Comparison of ENCODE assay signal across 26 cellular contexts in the genomic region with DNA sequence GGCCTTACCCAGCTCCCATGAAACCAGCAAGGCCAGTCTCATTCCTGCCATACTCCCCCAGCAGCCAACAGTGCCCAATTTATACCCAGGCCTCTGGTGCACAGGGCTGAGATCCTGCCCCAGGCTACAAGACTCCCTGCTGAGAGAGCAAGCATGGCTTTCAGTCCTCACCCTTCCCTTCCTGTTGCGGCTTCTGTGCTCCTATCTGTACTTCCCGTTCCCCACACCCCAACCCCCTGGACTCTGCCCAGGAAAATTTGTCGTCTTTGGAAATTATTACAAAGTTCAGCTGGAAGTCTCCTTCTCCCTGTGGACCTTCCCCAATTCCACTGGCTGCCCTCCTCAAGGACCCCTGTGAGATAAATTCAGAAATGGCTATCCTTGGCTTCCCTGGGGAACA.
DNase-seq lines count a peak whose midpoint lies in the region; ATAC-seq, FAIRE-seq and TF ChIP-seq lines count a peak whose summit lies in the region.
"Had no signal": no experiment of that assay in that cellular context is flagged by ENCODE, and none has a peak within 500 bp of the region (broad histone marks: within the 10 kb centered on the region; RNA-seq: fewer than 3 reads in every experiment).

No MANE protein-coding gene starts in this region.

- TF ChIP-seq POLR2A in HepG2 (IDR thresholded peaks at IDR 0.05; ENCODE audit: insufficient read depth in 1 of 2, low read depth in 2 of 2, low read length in 2 of 2): no peak

- CTCF ChIA-PET in WTC11 (lab: Charles Lee): no interaction called here
- CTCF ChIA-PET in HepG2 (lab: Yijun Ruan, JAX; ENCODE audit: low intra/inter-chr PET ratio, low total read pairs): no interaction called here

- no peak overlapping the region for H2AFZ ChIP-seq in HepG2 (ENCODE audit: low read length)

- H3K4me3 Mint-ChIP-seq in WTC11: no peak overlapping the region
- H3K4me3 Mint-ChIP-seq: activated B cell treated with CpG ODN at 0.5 μM for 24 hours; activated naive CD4-positive, alpha-beta T cell treated with anti-CD3 and anti-CD28 coated beads for 36 hours; CD4-positive, alpha-beta T cell; memory B cell; stimulated activated naive CD8-positive, alpha-beta T cell treated with anti-CD3 and anti-CD28 coated beads, Interleukin-15, Interleukin-2, amounts not matched to agents 100 ng/mL and 50 ng/mL, for 24 hours had no signal

- BruUV-seq in HepG2 (replicated peaks; lab: Mats Ljungman, UMichigan): no TSS peak

- no peak overlapping the region for H3K27ac ChIP-seq in thoracic aorta
- H3K27ac ChIP-seq in HepG2 (ENCODE audit: extremely low read length, insufficient read depth, low read length): no peak overlapping the region
- H3K27ac ChIP-seq: colonic mucosa, neutrophil, tibial nerve had no signal

- H3K36me3 Mint-ChIP-seq in WTC11: no peaks in the 10 kb centered on the region
- H3K36me3 Mint-ChIP-seq: memory B cell had no signal

- H3K9ac ChIP-seq in HepG2 (ENCODE audit: insufficient read depth, low read depth, low read length): no peak overlapping the region

- in situ Hi-C loops in HepG2 (cut with HindIII; ENCODE audit: extremely low pct_ligation_motif_present, low pct_unique_long_range_greater_than_20kb): no loop called here

- H3K36me3 ChIP-seq in thoracic aorta: no peaks in the 10 kb centered on the region
- H3K36me3 ChIP-seq in HepG2 (replicated peaks in 1 of 2; ENCODE audit: control insufficient read depth in 1 of 2, insufficient read depth in 2 of 2, low read length in 2 of 2): no peaks in the 10 kb centered on the region
- H3K36me3 ChIP-seq: colonic mucosa, neutrophil, tibial nerve had no signal

- 4% methylated on average over 3 of the region's 3 CpGs for WGBS in HepG2 (ENCODE audit: low lambda C conversion rate)

- TF ChIP-seq RAD21 in HepG2 (CRISPR knock-in tag; IDR thresholded peaks at IDR 0.05): no peak

- DNase-seq in NCI-H748 (lab: John Stamatoyannopoulos, UW; ENCODE audit: unreplicated experiment): peak; percentile 1
- DNase-seq in NCI-H748 treated with DMSO at 0.1 percent for 48 hours (lab: John Stamatoyannopoulos, UW): no peak
- no peak for DNase-seq in WTC11 (ENCODE audit: low spot score)
- DNase-seq in left ventricle myocardium superior: peak; percentile 57
- no peak for DNase-seq in thoracic aorta (ENCODE audit: low spot score)
- no peak for DNase-seq in HepG2 (ENCODE audit: low spot score)
- DNase-seq in NCI-H1417 (lab: John Stamatoyannopoulos, UW): no peak
- DNase-seq: activated B cell treated with CpG ODN at 0.5 μM for 24 hours; activated CD4-positive, alpha-beta T cell treated with anti-CD3 and anti-CD28 coated beads, Interleukin-2, amount 50 U/mL, for 4 hours; activated naive CD4-positive, alpha-beta T cell treated with anti-CD3 and anti-CD28 coated beads for 36 hours; amniotic stem cell; CD4-positive, alpha-beta T cell; colonic mucosa; DMS 273 treated with DMSO at 0.1 percent for 48 hours; foreskin fibroblast; NCI-H446 treated with DMSO at 0.1 percent for 48 hours; NK-92 treated with Interleukin-12 subunit alpha and Interleukin-12 subunit beta, amount 100 ng/mL, for 24 hours; PC-3; T-helper 2 cell had no signal

- H3K27me3 ChIP-seq in thoracic aorta (replicated peaks; ENCODE audit: insufficient read depth): no peaks in the 10 kb centered on the region
- no peaks in the 10 kb centered on the region for H3K27me3 ChIP-seq in HepG2 (ENCODE audit: control insufficient read depth in 1 of 2, insufficient read depth in 2 of 2, low read length in 2 of 2)
- H3K27me3 ChIP-seq: colonic mucosa, neutrophil, tibial nerve had no signal

- H3K4me1 Mint-ChIP-seq in WTC11: peaks cover 8% of the 10 kb centered on the region
- H3K4me1 Mint-ChIP-seq: activated B cell treated with CpG ODN at 0.5 μM for 24 hours, memory B cell had no signal

- intact Hi-C loops in left ventricle myocardium superior (cut with micrococcal nuclease): no loop called here
- intact Hi-C loops in HepG2 (cut with micrococcal nuclease; ENCODE audit: unreplicated experiment): no loop called here

- TF ChIP-seq EP300 in HepG2 (IDR thresholded peaks at IDR 0.05; ENCODE audit: low read depth in 2 of 2, low read length in 2 of 2) (no peak), HepG2 (CRISPR knock-in tag; IDR thresholded peaks at IDR 0.05; ENCODE audit: borderline replicate concordance) (no peak)

- H3K79me2 ChIP-seq in HepG2 (ENCODE audit: insufficient read depth, low read length): no peaks in the 10 kb centered on the region

- H3K27ac Mint-ChIP-seq in WTC11: no peak overlapping the region
- H3K27ac Mint-ChIP-seq: activated B cell treated with CpG ODN at 0.5 μM for 24 hours; activated naive CD4-positive, alpha-beta T cell treated with anti-CD3 and anti-CD28 coated beads for 36 hours; CD4-positive, alpha-beta T cell; memory B cell; progenitor cell of endocrine pancreas; stimulated activated naive CD8-positive, alpha-beta T cell treated with anti-CD3 and anti-CD28 coated beads, Interleukin-15, Interleukin-2, amounts not matched to agents 100 ng/mL and 50 ng/mL, for 24 hours had no signal

- no peak for TF ChIP-seq CTCF in WTC11 (IDR thresholded peaks at IDR 0.05)
- TF ChIP-seq CTCF in thoracic aorta (IDR thresholded peaks at IDR 0.05): no peak
- TF ChIP-seq CTCF in HepG2 (CRISPR knock-in tag; IDR thresholded peaks at IDR 0.05): no peak

- H3K9me3 Mint-ChIP-seq in WTC11: no peaks in the 10 kb centered on the region
- H3K9me3 Mint-ChIP-seq: activated naive CD4-positive, alpha-beta T cell treated with anti-CD3 and anti-CD28 coated beads for 36 hours; CD4-positive, alpha-beta T cell; memory B cell had no signal

- H3K9me3 ChIP-seq in thoracic aorta (no peaks in the 10 kb centered on the region), HepG2 (ENCODE audit: low read length) (no peaks in the 10 kb centered on the region)
- H3K9me3 ChIP-seq: colonic mucosa, neutrophil had no signal

- no peak for FAIRE-seq in HepG2 (lab: Jason Lieb, UNC)
- FAIRE-seq: H54 had no signal

- H4K20me1 ChIP-seq in HepG2 (ENCODE audit: insufficient read depth, low read length): no peaks in the 10 kb centered on the region

- H3K27me3 Mint-ChIP-seq in WTC11 (ENCODE audit: low read depth): no peaks in the 10 kb centered on the region
- H3K27me3 Mint-ChIP-seq: stimulated activated naive CD8-positive, alpha-beta T cell treated with anti-CD3 and anti-CD28 coated beads, Interleukin-15, Interleukin-2, amounts not matched to agents 100 ng/mL and 50 ng/mL, for 24 hours had no signal

- H3K4me1 ChIP-seq in thoracic aorta (ENCODE audit: control insufficient read depth in 1 of 2, low read depth in 2 of 2) (no peaks in the 10 kb centered on the region), HepG2 (ENCODE audit: insufficient read depth, low read length) (no peaks in the 10 kb centered on the region)
- H3K4me1 ChIP-seq: colonic mucosa, tibial nerve had no signal

- no peak overlapping the region for H3K4me2 ChIP-seq in HepG2 (ENCODE audit: low read depth, low read length)

- H3K4me3 ChIP-seq in thoracic aorta (peak overlapping the region; percentile 25), HepG2 (replicated peaks in 1 of 3; ENCODE audit: insufficient read depth in 1 of 3, low read depth in 2 of 3, low read length in 3 of 3) (no peak overlapping the region)
- H3K4me3 ChIP-seq: colonic mucosa, tibial nerve had no signal

- peak; percentile 43; the same call in 1 of the 2 replicates for ATAC-seq in WTC11
- ATAC-seq in left ventricle myocardium superior: peak; percentile 92
- no peak for ATAC-seq in thoracic aorta (ENCODE audit: insufficient number of reproducible peaks, low FRiP score, low read depth)
- ATAC-seq in HepG2: no peak
- no peak for ATAC-seq in HG03565 (IDR thresholded peaks at IDR 0.05; ENCODE audit: unreplicated experiment)
- ATAC-seq: PC-3 had no signal

- POLR2A ChIA-PET in WTC11 (lab: Charles Lee) (interaction anchor here (0.6 kb wide), 1 partner anchor 527 kb away, joined by 4 read pairs; no protein-coding TSS in a partner anchor), HepG2 (lab: Yijun Ruan, JAX) (no interaction called here)

TF ChIP-seq in WTC11, 78 proteins besides CTCF, POLR2A, EP300 and RAD21 (continues in another document):
- no peak for TF ChIP-seq ZNF423 (CRISPR knock-in tag; IDR thresholded peaks at IDR 0.05)
- TF ChIP-seq, protein P1, sequence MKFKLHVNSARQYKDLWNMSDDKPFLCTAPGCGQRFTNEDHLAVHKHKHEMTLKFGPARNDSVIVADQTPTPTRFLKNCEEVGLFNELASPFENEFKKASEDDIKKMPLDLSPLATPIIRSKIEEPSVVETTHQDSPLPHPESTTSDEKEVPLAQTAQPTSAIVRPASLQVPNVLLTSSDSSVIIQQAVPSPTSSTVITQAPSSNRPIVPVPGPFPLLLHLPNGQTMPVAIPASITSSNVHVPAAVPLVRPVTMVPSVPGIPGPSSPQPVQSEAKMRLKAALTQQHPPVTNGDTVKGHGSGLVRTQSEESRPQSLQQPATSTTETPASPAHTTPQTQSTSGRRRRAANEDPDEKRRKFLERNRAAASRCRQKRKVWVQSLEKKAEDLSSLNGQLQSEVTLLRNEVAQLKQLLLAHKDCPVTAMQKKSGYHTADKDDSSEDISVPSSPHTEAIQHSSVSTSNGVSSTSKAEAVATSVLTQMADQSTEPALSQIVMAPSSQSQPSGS (CRISPR knock-in tag; IDR thresholded peaks at IDR 0.05; ENCODE audit: borderline replicate concordance, low read depth): no peak
- no peak for TF ChIP-seq TEAD1 (CRISPR knock-in tag; IDR thresholded peaks at IDR 0.05)
- no peak for TF ChIP-seq NR2C2 (CRISPR knock-in tag; IDR thresholded peaks at IDR 0.05)

TF ChIP-seq in HepG2, 621 proteins besides CTCF, POLR2A, EP300 and RAD21 (continues in another document):
- TF ChIP-seq NR2F1 (CRISPR knock-in tag; IDR thresholded peaks at IDR 0.05) (no peak), ZNF292 (CRISPR knock-in tag; IDR thresholded peaks at IDR 0.05; ENCODE audit: borderline replicate concordance, low read depth) (no peak), KDM3A (CRISPR knock-in tag; IDR thresholded peaks at IDR 0.05; ENCODE audit: low read depth) (no peak), TFE3 (CRISPR knock-in tag; IDR thresholded peaks at IDR 0.05) (no peak), ZNF432 (CRISPR knock-in tag; IDR thresholded peaks at IDR 0.05; ENCODE audit: borderline replicate concordance) (no peak), ZNF383 (CRISPR knock-in tag; IDR thresholded peaks at IDR 0.05; ENCODE audit: borderline replicate concordance) (no peak), ZNF879 (CRISPR knock-in tag; IDR thresholded peaks at IDR 0.05) (no peak), ZBTB20 (CRISPR knock-in tag; IDR thresholded peaks at IDR 0.05; ENCODE audit: borderline replicate concordance, low read depth) (no peak)

Comparison
In these comparisons a context has a peak if more than half of its experiments do, and no peak if none do; other contexts are left out.
1. DNase-seq: peak in NCI-H748 (single experiment) and left ventricle myocardium superior (single experiment); none in NCI-H748 treated with DMSO at 0.1 percent for 48 hours (single experiment), WTC11 (single experiment), thoracic aorta (single experiment), HepG2 (single experiment) and NCI-H1417 (0 of 3).
2. ATAC-seq: peak in WTC11 (single experiment) and left ventricle myocardium superior (single experiment); none in thoracic aorta (single experiment), HepG2 (single experiment) and HG03565 (single experiment).